Comparison of ENCODE assay signal across 1 cellular context in genomic region chr2:216882876-216883275, GRCh38.
A peak's percentile ranks its signal among the peaks of the same experiment; 100 is the strongest.
TF ChIP-seq lines count a peak whose summit lies in the region.

No MANE protein-coding gene starts in this region.

TF ChIP-seq in K562, 482 proteins besides CTCF, POLR2A, EP300 and RAD21 (continued from another document and continues in another):
- TF ChIP-seq NKRF (IDR thresholded peaks at IDR 0.05; ENCODE audit: borderline replicate concordance), result no peak
- TF ChIP-seq UBTF (IDR thresholded peaks at IDR 0.05; ENCODE audit: borderline replicate concordance in 1 of 2, low read depth in 2 of 2, low read length in 2 of 2), result no peak
- no peak for TF ChIP-seq KDM5B (IDR thresholded peaks at IDR 0.05; ENCODE audit: insufficient replicate concordance, low read depth, low read length)
- TF ChIP-seq RFX1 (IDR thresholded peaks at IDR 0.05), result no peak
- TF ChIP-seq NFRKB (IDR thresholded peaks at IDR 0.05; ENCODE audit: low read depth), result peak; percentile 43; the same call in 1 of the 2 replicates
- no peak for TF ChIP-seq THRB (CRISPR knock-in tag; conservative IDR thresholded peaks at IDR 0.05)
- TF ChIP-seq E2F1 (CRISPR knock-in tag; IDR thresholded peaks at IDR 0.05), result no peak
- no peak for TF ChIP-seq KAT2B (IDR thresholded peaks at IDR 0.05; ENCODE audit: low read depth, low read length)
- no peak for TF ChIP-seq ZMIZ1 (IDR thresholded peaks at IDR 0.05; ENCODE audit: low read depth in 2 of 2, low read length in 2 of 2)
- no peak for TF ChIP-seq KDM4B (IDR thresholded peaks at IDR 0.05; ENCODE audit: borderline replicate concordance in 2 of 2, low read depth in 1 of 2)
- TF ChIP-seq NEUROD1 (IDR thresholded peaks at IDR 0.05; ENCODE audit: borderline replicate concordance, low read depth, low read length, partially characterized antibody), result no peak
- TF ChIP-seq PHB2 (IDR thresholded peaks at IDR 0.05; ENCODE audit: low read depth), result peak; percentile 16; the same call in 1 of the 2 replicates
- no peak for TF ChIP-seq SNRNP70 (optimal IDR thresholded peaks at IDR 0.05; ENCODE audit: low read depth, low read length)
- TF ChIP-seq SP2 (IDR thresholded peaks at IDR 0.05; ENCODE audit: extremely low read depth, low read depth, low read length, poor library complexity, severe bottlenecking), result no peak
- TF ChIP-seq TAL1 (IDR thresholded peaks at IDR 0.05), result peak; percentile 71
- TF ChIP-seq ID3 (CRISPR knock-in tag; IDR thresholded peaks at IDR 0.05), result no peak
- TF ChIP-seq ID3 (tag; IDR thresholded peaks at IDR 0.05), result 0 out of 2 replicates have a peak, but pooled peaks have one; percentile 25
- TF ChIP-seq RNF2 (IDR thresholded peaks at IDR 0.05), result no peak
- TF ChIP-seq HINFP (tag; conservative IDR thresholded peaks at IDR 0.05; ENCODE audit: low read depth), result 0 out of 2 replicates have a peak, but pooled peaks have one; percentile 16
- no peak for TF ChIP-seq TAF15 (IDR thresholded peaks at IDR 0.05; ENCODE audit: low read depth, low read length)
- no peak for TF ChIP-seq NR2C2 (CRISPR knock-in tag; IDR thresholded peaks at IDR 0.05)
- TF ChIP-seq NR2C2 (tag; IDR thresholded peaks at IDR 0.05), result peak; percentile 29; the same call in 1 of the 2 replicates
- no peak for TF ChIP-seq ZNF217 (CRISPR knock-in tag; IDR thresholded peaks at IDR 0.05)
- no peak for TF ChIP-seq FOXJ2 (tag; IDR thresholded peaks at IDR 0.05)
- no peak for TF ChIP-seq PCBP1 (IDR thresholded peaks at IDR 0.05; ENCODE audit: low read depth, low read length, poor library complexity, severe bottlenecking)
- peak; percentile 77; the same call in 1 of the 2 replicates for TF ChIP-seq ZNF592 (IDR thresholded peaks at IDR 0.05)
- TF ChIP-seq ZNF511 (CRISPR knock-in tag; IDR thresholded peaks at IDR 0.05), result no peak
- no peak for TF ChIP-seq KHSRP (IDR thresholded peaks at IDR 0.05)
- TF ChIP-seq VEZF1 (CRISPR knock-in tag; IDR thresholded peaks at IDR 0.05), result peak; percentile 29; the same call in 1 of the 2 replicates
- TF ChIP-seq YBX1 (IDR thresholded peaks at IDR 0.05), result no peak
- TF ChIP-seq AFF1 (IDR thresholded peaks at IDR 0.05; ENCODE audit: low read depth in 1 of 2, partially characterized antibody in 2 of 2), result peak in 1 of 2 experiments; percentile 23
- TF ChIP-seq HNRNPLL (IDR thresholded peaks at IDR 0.05; ENCODE audit: low read depth, low read length, poor library complexity, severe bottlenecking), result no peak
- no peak for TF ChIP-seq PPARD (CRISPR knock-in tag; IDR thresholded peaks at IDR 0.05)
